ENCODE assay signal across 20 cellular contexts in genomic region chr7:106503626-106504025, GRCh38.
A peak's percentile ranks its signal among the peaks of the same experiment; 100 is the strongest.
DNase-seq lines count a peak whose midpoint lies in the region; ATAC-seq, FAIRE-seq and TF ChIP-seq lines count a peak whose summit lies in the region.
"Had no signal": no experiment of that assay in that cellular context is flagged by ENCODE, and none has a peak within 500 bp of the region (broad histone marks: within the 10 kb centered on the region; RNA-seq: fewer than 3 reads in every experiment).

No MANE protein-coding gene starts in this region.

- no peak for ATAC-seq in activated T-cell treated with anti-CD3 and anti-CD28 coated beads, Interleukin-2, amount 50 U/mL, for 72 hours (replicated peaks in 1 of 2)
- no peak for ATAC-seq in stimulated activated naive CD8-positive, alpha-beta T cell treated with anti-CD3 and anti-CD28 coated beads, Interleukin-15, Interleukin-2, amounts not matched to agents 100 U/mL and 50 U/mL, for 24 hours

- peaks cover 17% of the 10 kb centered on the region for H3K4me1 Mint-ChIP-seq in activated T-cell treated with anti-CD3 and anti-CD28 coated beads, Interleukin-2, amount 50 U/mL, for 72 hours (ENCODE audit: low read depth)
- H3K4me1 Mint-ChIP-seq in stimulated activated naive CD8-positive, alpha-beta T cell treated with anti-CD3 and anti-CD28 coated beads, Interleukin-15, Interleukin-2, amounts not matched to agents 100 ng/mL and 50 ng/mL, for 24 hours (ENCODE audit: low read depth) = peaks cover 38% of the 10 kb centered on the region
- no peaks in the 10 kb centered on the region for H3K4me1 Mint-ChIP-seq in astrocyte (ENCODE audit: low read depth, unreplicated experiment)

- FAIRE-seq in astrocyte (lab: Jason Lieb, UNC) = peak; percentile 23
- FAIRE-seq: GM12892, H1 had no signal

- H3K27ac Mint-ChIP-seq in activated T-cell treated with anti-CD3 and anti-CD28 coated beads, Interleukin-2, amount 50 U/mL, for 72 hours = peak overlapping the region; percentile 50
- peak overlapping the region; percentile 65 for H3K27ac Mint-ChIP-seq in stimulated activated naive CD8-positive, alpha-beta T cell treated with anti-CD3 and anti-CD28 coated beads, Interleukin-15, Interleukin-2, amounts not matched to agents 100 ng/mL and 50 ng/mL, for 24 hours
- no peak overlapping the region for H3K27ac Mint-ChIP-seq in astrocyte (ENCODE audit: unreplicated experiment)
- H3K27ac Mint-ChIP-seq: CD4-positive, alpha-beta memory T cell had no signal

- no peak overlapping the region for H3K4me3 ChIP-seq in astrocyte (ENCODE audit: insufficient read depth, low read depth, low read length)
- H3K4me3 ChIP-seq: GM23248 had no signal

- no peaks in the 10 kb centered on the region for H3K36me3 ChIP-seq in astrocyte (ENCODE audit: insufficient read depth, low read length)

- peaks cover 3 to 5% of the 10 kb centered on the region in 2 donors for H3K9me3 Mint-ChIP-seq in activated T-cell treated with anti-CD3 and anti-CD28 coated beads, Interleukin-2, amount 50 U/mL, for 72 hours
- peaks cover 10% of the 10 kb centered on the region for H3K9me3 Mint-ChIP-seq in stimulated activated naive CD8-positive, alpha-beta T cell treated with anti-CD3 and anti-CD28 coated beads, Interleukin-15, Interleukin-2, amounts not matched to agents 100 ng/mL and 50 ng/mL, for 24 hours
- peaks cover 5% of the 10 kb centered on the region for H3K9me3 Mint-ChIP-seq in astrocyte (ENCODE audit: unreplicated experiment)

- H3K4me3 Mint-ChIP-seq in activated T-cell treated with anti-CD3 and anti-CD28 coated beads, Interleukin-2, amount 50 U/mL, for 72 hours = no peak overlapping the region
- peak overlapping the region; percentile 22 for H3K4me3 Mint-ChIP-seq in stimulated activated naive CD8-positive, alpha-beta T cell treated with anti-CD3 and anti-CD28 coated beads, Interleukin-15, Interleukin-2, amounts not matched to agents 100 ng/mL and 50 ng/mL, for 24 hours
- H3K4me3 Mint-ChIP-seq in astrocyte (ENCODE audit: unreplicated experiment) = no peak overlapping the region
- H3K4me3 Mint-ChIP-seq: CD4-positive, alpha-beta memory T cell had no signal

- no peaks in the 10 kb centered on the region for H4K20me1 ChIP-seq in astrocyte (ENCODE audit: insufficient read depth, low read length)

- no peak overlapping the region for H2AFZ ChIP-seq in astrocyte (ENCODE audit: low read depth, low read length)
- H2AFZ ChIP-seq: GM23248 had no signal

- peaks cover 6% of the 10 kb centered on the region for H3K27me3 Mint-ChIP-seq in activated T-cell treated with anti-CD3 and anti-CD28 coated beads, Interleukin-2, amount 50 U/mL, for 72 hours (ENCODE audit: low read depth)
- no peaks in the 10 kb centered on the region for H3K27me3 Mint-ChIP-seq in stimulated activated naive CD8-positive, alpha-beta T cell treated with anti-CD3 and anti-CD28 coated beads, Interleukin-15, Interleukin-2, amounts not matched to agents 100 ng/mL and 50 ng/mL, for 24 hours
- H3K27me3 Mint-ChIP-seq in astrocyte (ENCODE audit: low read depth, unreplicated experiment) = peaks cover 7% of the 10 kb centered on the region

- H3K4me1 ChIP-seq in astrocyte (ENCODE audit: insufficient read depth, low read length) = no peaks in the 10 kb centered on the region

- no peaks in the 10 kb centered on the region for H3K9me3 ChIP-seq in astrocyte (ENCODE audit: insufficient read depth, low read depth, low read length)

- H3K9ac ChIP-seq in astrocyte (ENCODE audit: low read length) = no peak overlapping the region
- H3K9ac ChIP-seq: GM23248 had no signal

- no peaks in the 10 kb centered on the region for H3K79me2 ChIP-seq in astrocyte (ENCODE audit: insufficient read depth, low read length)

- no peak overlapping the region for H3K27ac ChIP-seq in astrocyte (ENCODE audit: low read depth, low read length)
- H3K27ac ChIP-seq: GM23248 had no signal

- H3K27me3 ChIP-seq in astrocyte (ENCODE audit: insufficient read depth, low read length) = no peaks in the 10 kb centered on the region

- H3K36me3 Mint-ChIP-seq in activated T-cell treated with anti-CD3 and anti-CD28 coated beads, Interleukin-2, amount 50 U/mL, for 72 hours (ENCODE audit: insufficient read depth in 2 of 2) = peaks cover 6 to 7% of the 10 kb centered on the region in 2 donors
- peaks cover 19% of the 10 kb centered on the region for H3K36me3 Mint-ChIP-seq in stimulated activated naive CD8-positive, alpha-beta T cell treated with anti-CD3 and anti-CD28 coated beads, Interleukin-15, Interleukin-2, amounts not matched to agents 100 ng/mL and 50 ng/mL, for 24 hours (ENCODE audit: low read depth)
- no peaks in the 10 kb centered on the region for H3K36me3 Mint-ChIP-seq in astrocyte (ENCODE audit: low read depth, unreplicated experiment)
- H3K36me3 Mint-ChIP-seq: CD4-positive, alpha-beta memory T cell had no signal

- H3K4me2 ChIP-seq in astrocyte (ENCODE audit: low read length) = no peak overlapping the region

- no peak for DNase-seq in activated T-cell treated with anti-CD3 and anti-CD28 coated beads, Interleukin-2, amount 50 U/mL, for 72 hours
- DNase-seq in activated T-cell treated with anti-CD3 and anti-CD28 coated beads, Interleukin-2, amount 50 U/mL, for 1 hour = no peak
- DNase-seq in stimulated activated naive CD8-positive, alpha-beta T cell treated with anti-CD3 and anti-CD28 coated beads, Interleukin-15, Interleukin-2, amounts not matched to agents 100 U/mL and 50 U/mL, for 24 hours = no peak
- no peak for DNase-seq in astrocyte (ENCODE audit: low read depth)
- DNase-seq in hypothalamus (lab: John Stamatoyannopoulos, UW) = no peak
- no peak for DNase-seq in GM10266 (ENCODE audit: extremely low spot score)
- DNase-seq: 8988T; C1 segment of cervical spinal cord; Calu3; CD4-positive, alpha-beta memory T cell; COR-L47; DMS53; DMS79 treated with DMSO at 0.1 percent for 48 hours; GF-D8; GM23248; H7; HCEC 1CT had no signal

- TF ChIP-seq CTCF in astrocyte (IDR thresholded peaks at IDR 0.05; ENCODE audit: insufficient read depth, low read depth, low read length) (no peak), GM10266 (IDR thresholded peaks at IDR 0.05; ENCODE audit: control insufficient read depth, insufficient read depth, low read depth, missing control alignments) (no peak)
